In genomic region chr20:63942250-63943006, GRCh38 we compare ENCODE assay signal across 8 cellular contexts. TPM values are rescaled to one million over a fixed set of nuclear protein-coding genes. Genes with fewer than 3 reads are reported as not detected.
A peak's percentile ranks its signal among the peaks of the same experiment; 100 is the strongest.
DNase-seq lines count a peak whose midpoint lies in the region; ATAC-seq and TF ChIP-seq lines count a peak whose summit lies in the region.

No MANE protein-coding gene starts in this region.

- H3K27ac Mint-ChIP-seq in CD4-positive, alpha-beta T cell: peak overlapping the region; percentile 80
- no peak overlapping the region for H3K27ac Mint-ChIP-seq in activated T-helper 2 cell treated with anti-CD3 and anti-CD28 coated beads, Interferon-gamma antibody, Interleukin-2, Interleukin-4, amounts not matched to agents 10 μg/mL and 5 μg/mL and 100 μg/mL, durations not matched to agents 14 hours and 24 hours and 36 hours

- no peaks in the 10 kb centered on the region for H3K27me3 ChIP-seq in CD4-positive, alpha-beta T cell (ENCODE audit: control insufficient read depth, insufficient read depth, low read length)
- H3K27me3 ChIP-seq in IMR-90 (ENCODE audit: control insufficient read depth, insufficient read depth, low read length) (no peaks in the 10 kb centered on the region), iPS-15b (ENCODE audit: control insufficient read depth, insufficient read depth, low read length) (no peaks in the 10 kb centered on the region), thymus (ENCODE audit: control insufficient read depth, insufficient read depth) (no peaks in the 10 kb centered on the region)

- dilution Hi-C loops in IMR-90 (cut with HindIII; ENCODE audit: low sequenced_read_pairs, unreplicated experiment): no loop called here

- DNase-seq in CD4-positive, alpha-beta T cell: peak in 5 of 10 experiments; percentile 25 to 59 (median 39)
- DNase-seq in IMR-90 (peak; percentile 4), NCI-H345 treated with DMSO at 0.1 percent for 48 hours (lab: John Stamatoyannopoulos, UW; ENCODE audit: unreplicated experiment) (no peak), NCI-H1694 treated with DMSO at 0.1 percent for 48 hours (lab: John Stamatoyannopoulos, UW) (no peak)
- DNase-seq in activated T-helper 2 cell treated with anti-CD3 and anti-CD28 coated beads, Interferon-gamma antibody, Interleukin-2, Interleukin-4, amounts not matched to agents 10 μg/mL and 5 μg/mL and 100 μg/mL, durations not matched to agents 14 hours and 24 hours and 36 hours (ENCODE audit: low spot score): peak; percentile 54

- H3K9me1 ChIP-seq in IMR-90 (ENCODE audit: insufficient read depth, low read length): peaks cover 4% of the 10 kb centered on the region; the same call in 1 of the 2 replicates

- H3K23ac ChIP-seq in IMR-90 (ENCODE audit: low read depth, low read length): no peak overlapping the region

- H3K4me1 ChIP-seq in IMR-90 (ENCODE audit: control insufficient read depth, insufficient read depth, low read length) (no peaks in the 10 kb centered on the region), iPS-15b (ENCODE audit: control insufficient read depth, insufficient read depth, low read length) (no peaks in the 10 kb centered on the region), thymus (ENCODE audit: control insufficient read depth, insufficient read depth, low read length) (peaks cover 4% of the 10 kb centered on the region)

- no peak overlapping the region for H3K18ac ChIP-seq in IMR-90 (ENCODE audit: low read depth, low read length)

- no TSS peak for BruUV-seq in IMR-90 (replicated peaks; lab: Mats Ljungman, UMichigan)

- no peak overlapping the region for H3K56ac ChIP-seq in IMR-90 (ENCODE audit: extremely low read depth, insufficient read depth, low read length)

- no peak overlapping the region for H2BK15ac ChIP-seq in IMR-90 (ENCODE audit: low read depth, low read length)

- H3K4me1 Mint-ChIP-seq in CD4-positive, alpha-beta T cell (ENCODE audit: low read depth): peaks cover 42% of the 10 kb centered on the region
- peaks cover 12% of the 10 kb centered on the region for H3K4me1 Mint-ChIP-seq in activated T-helper 2 cell treated with anti-CD3 and anti-CD28 coated beads, Interferon-gamma antibody, Interleukin-2, Interleukin-4, amounts not matched to agents 10 μg/mL and 5 μg/mL and 100 μg/mL, durations not matched to agents 14 hours and 24 hours and 36 hours (ENCODE audit: low read depth)

- H4K5ac ChIP-seq in IMR-90 (ENCODE audit: low read depth, low read length): no peak overlapping the region

- H3K9ac ChIP-seq in IMR-90 (ENCODE audit: low read depth, low read length): no peak overlapping the region
- H3K9ac ChIP-seq in iPS-15b (ENCODE audit: low read depth, low read length): peak overlapping the region; percentile 1

- peaks cover 18 to 67% of the 10 kb centered on the region in 2 experiments for H3K79me1 ChIP-seq in IMR-90 (ENCODE audit: low read depth in 1 of 2, low read length in 2 of 2)

- peak overlapping the region; percentile 25 for H3K27ac ChIP-seq in CD4-positive, alpha-beta T cell (ENCODE audit: low read depth, low read length)
- H3K27ac ChIP-seq in IMR-90 (ENCODE audit: insufficient read depth, low read length): no peak overlapping the region
- H3K27ac ChIP-seq in thymus (ENCODE audit: low read depth): peak overlapping the region; percentile 82

- 66% methylated on average over 4 of the region's 30 CpGs; no CpG with 5 or more reads in 1 of the 2 experiments for WGBS in IMR-90 (ENCODE audit: extremely low coverage in 2 of 2, insufficient read length in 1 of 2), 2 experiments
- 62% methylated on average over 30 of the region's 30 CpGs for WGBS in thymus

- no peak overlapping the region for H4K91ac ChIP-seq in IMR-90 (ENCODE audit: insufficient read depth, low read depth, low read length)

- no peak for TF ChIP-seq CTCF in CD4-positive, alpha-beta T cell (IDR thresholded peaks at IDR 0.05)
- TF ChIP-seq CTCF in IMR-90 (conservative IDR thresholded peaks at IDR 0.05; ENCODE audit: low read depth, low read length): no peak

- H2AK9ac ChIP-seq in IMR-90 (replicated peaks; ENCODE audit: low read depth, low read length, poor library complexity): peak overlapping the region; percentile 50

- intact Hi-C loops in CD4-positive, alpha-beta T cell (cut with DNase I, micrococcal nuclease): no loop called here
- intact Hi-C loops in IMR-90 (cut with micrococcal nuclease): no loop called here
- intact Hi-C loops in activated T-helper 2 cell treated with anti-CD3 and anti-CD28 coated beads, Interferon-gamma antibody, Interleukin-2, Interleukin-4, amounts not matched to agents 10 μg/mL and 5 μg/mL and 100 μg/mL, durations not matched to agents 14 hours and 24 hours and 36 hours (cut with micrococcal nuclease): no loop called here

- H3K36me3 Mint-ChIP-seq in CD4-positive, alpha-beta T cell (ENCODE audit: low read depth): peaks cover 47% of the 10 kb centered on the region
- H3K36me3 Mint-ChIP-seq in activated T-helper 2 cell treated with anti-CD3 and anti-CD28 coated beads, Interferon-gamma antibody, Interleukin-2, Interleukin-4, amounts not matched to agents 10 μg/mL and 5 μg/mL and 100 μg/mL, durations not matched to agents 14 hours and 24 hours and 36 hours (ENCODE audit: low read depth): peaks cover 20% of the 10 kb centered on the region

- no peak overlapping the region for H3K14ac ChIP-seq in IMR-90 (replicated peaks; ENCODE audit: low read depth, low read length)

- no peak overlapping the region for H3K4me2 ChIP-seq in IMR-90 (ENCODE audit: low read depth, low read length)

- no peak overlapping the region for H2AK5ac ChIP-seq in IMR-90 (ENCODE audit: low read depth, low read length)

- POLR2A ChIA-PET in CD4-positive, alpha-beta T cell (lab: Charles Lee): interaction anchor here (0.9 to 1.9 kb wide), 3 partner anchors 12 to 41 kb away, joined by 3 to 8 read pairs (median 3); partner anchors contain the start of gene UCKL1
- POLR2A ChIA-PET in IMR-90 (lab: Charles Lee; ENCODE audit: unreplicated experiment): no interaction called here

- CTCF ChIA-PET in CD4-positive, alpha-beta T cell (lab: Charles Lee): interaction anchor here (1.6 kb wide), 1 partner anchor 32 kb away, joined by 5 read pairs; no protein-coding TSS in a partner anchor
- CTCF ChIA-PET in IMR-90 (lab: Yijun Ruan, JAX): no interaction called here

- H3K4me3 ChIP-seq in IMR-90 (ENCODE audit: insufficient read depth, low read depth, low read length) (no peak overlapping the region), iPS-15b (ENCODE audit: low read depth, low read length) (peak overlapping the region; percentile 14), thymus (ENCODE audit: low read length) (no peak overlapping the region)

- in situ Hi-C loops in IMR-90 (cut with MboI; ENCODE audit: low sequenced_read_pairs): no loop called here

- peaks cover 56% of the 10 kb centered on the region for H3K36me3 ChIP-seq in IMR-90 (ENCODE audit: control insufficient read depth, insufficient read depth, low read length)
- peaks cover 32% of the 10 kb centered on the region for H3K36me3 ChIP-seq in iPS-15b (ENCODE audit: control insufficient read depth, insufficient read depth, low read length)
- peaks cover 67% of the 10 kb centered on the region for H3K36me3 ChIP-seq in thymus (ENCODE audit: control insufficient read depth, insufficient read depth)

- H4K8ac ChIP-seq in IMR-90 (ENCODE audit: low read depth in 2 of 2, low read length in 2 of 2): no peak overlapping the region

- H3K9me3 ChIP-seq in CD4-positive, alpha-beta T cell (ENCODE audit: control insufficient read depth, low read length): no peaks in the 10 kb centered on the region
- H3K9me3 ChIP-seq in IMR-90 (ENCODE audit: control insufficient read depth, insufficient read depth, low read length): no peaks in the 10 kb centered on the region
- H3K9me3 ChIP-seq in iPS-15b (ENCODE audit: control insufficient read depth, insufficient read depth, low read length): no peaks in the 10 kb centered on the region
- no peaks in the 10 kb centered on the region for H3K9me3 ChIP-seq in thymus (ENCODE audit: control insufficient read depth)

- H3K4ac ChIP-seq in IMR-90 (ENCODE audit: low read depth, low read length): no peak overlapping the region

- TF ChIP-seq RAD21 in IMR-90 (IDR thresholded peaks at IDR 0.05; ENCODE audit: low read length): no peak

- no peak overlapping the region for H2BK5ac ChIP-seq in IMR-90 (ENCODE audit: low read depth, low read length, poor library complexity, severe bottlenecking)

- peak overlapping the region; percentile 56 for H3K4me3 Mint-ChIP-seq in CD4-positive, alpha-beta T cell
- H3K4me3 Mint-ChIP-seq in activated T-helper 2 cell treated with anti-CD3 and anti-CD28 coated beads, Interferon-gamma antibody, Interleukin-2, Interleukin-4, amounts not matched to agents 10 μg/mL and 5 μg/mL and 100 μg/mL, durations not matched to agents 14 hours and 24 hours and 36 hours (ENCODE audit: low read depth): no peak overlapping the region

- H4K20me1 ChIP-seq in IMR-90 (ENCODE audit: insufficient read depth, low read length): peaks cover 81% of the 10 kb centered on the region

- H2BK120ac ChIP-seq in IMR-90 (ENCODE audit: low read depth, low read length): no peak overlapping the region

- peak overlapping the region; percentile 51 for H2AFZ ChIP-seq in IMR-90 (replicated peaks; ENCODE audit: low read length, poor library complexity)

- H3K27me3 Mint-ChIP-seq in CD4-positive, alpha-beta T cell: no peaks in the 10 kb centered on the region
- H3K27me3 Mint-ChIP-seq in activated T-helper 2 cell treated with anti-CD3 and anti-CD28 coated beads, Interferon-gamma antibody, Interleukin-2, Interleukin-4, amounts not matched to agents 10 μg/mL and 5 μg/mL and 100 μg/mL, durations not matched to agents 14 hours and 24 hours and 36 hours (ENCODE audit: low read depth): no peaks in the 10 kb centered on the region

- peak; percentile 11 for ATAC-seq in CD4-positive, alpha-beta T cell (ENCODE audit: poor library complexity)
- no peak for ATAC-seq in IMR-90 (ENCODE audit: low read depth)
- no peak for ATAC-seq in HG03196 (IDR thresholded peaks at IDR 0.05; ENCODE audit: unreplicated experiment)

- H2BK20ac ChIP-seq in IMR-90 (ENCODE audit: low read depth, low read length): no peak overlapping the region

- H3K9me3 Mint-ChIP-seq in CD4-positive, alpha-beta T cell: no peaks in the 10 kb centered on the region
- no peaks in the 10 kb centered on the region for H3K9me3 Mint-ChIP-seq in activated T-helper 2 cell treated with anti-CD3 and anti-CD28 coated beads, Interferon-gamma antibody, Interleukin-2, Interleukin-4, amounts not matched to agents 10 μg/mL and 5 μg/mL and 100 μg/mL, durations not matched to agents 14 hours and 24 hours and 36 hours

- TF ChIP-seq POLR2A in IMR-90 (IDR thresholded peaks at IDR 0.05; ENCODE audit: low read depth, low read length): no peak

RNA-seq across cellular contexts. Expression of gene UCKL1, which starts 13.8 kb away (rescaled TPM):
- total RNA-seq in CD4-positive, alpha-beta T cell: 10 to 100 TPM; 41.3 to 46.1 TPM
- 16.7 and 18.3 TPM in 2 replicates for total RNA-seq in IMR-90 (2012; rRNA removed)
- polyA plus RNA-seq in IMR-90 (2012; rRNA removed) (54.7 and 58.6 TPM in 2 replicates), thymus (51.8 TPM)
- 19.8 and 55.6 TPM in 2 replicates for polyA plus RNA-seq in IMR-90 (2012; cell fraction: cytosol; rRNA removed)
- 178 and 412 TPM in 2 replicates for polyA plus RNA-seq in IMR-90 (2012; cell fraction: nucleus; rRNA removed; ENCODE audit: low replicate concordance)
- 48.7 and 51.2 TPM in 2 replicates for total RNA-seq in activated T-helper 2 cell treated with anti-CD3 and anti-CD28 coated beads, Interferon-gamma antibody, Interleukin-2, Interleukin-4, amounts not matched to agents 10 μg/mL and 5 μg/mL and 100 μg/mL, durations not matched to agents 14 hours and 24 hours and 36 hours

RNA-seq across cellular contexts. Expression of gene ZNF512B, which starts 27.3 kb away (rescaled TPM):
- 10 to 100 TPM; 22.0 to 23.3 TPM for total RNA-seq in CD4-positive, alpha-beta T cell
- 6.4 and 6.5 TPM in 2 replicates for total RNA-seq in IMR-90 (2012; rRNA removed)
- 15.6 and 15.9 TPM in 2 replicates for polyA plus RNA-seq in IMR-90 (2012; rRNA removed)
- polyA plus RNA-seq in IMR-90 (2012; cell fraction: cytosol; rRNA removed): 7.2 and 13.4 TPM in 2 replicates
- 50.2 and 83.0 TPM in 2 replicates for polyA plus RNA-seq in IMR-90 (2012; cell fraction: nucleus; rRNA removed; ENCODE audit: low replicate concordance)
- total RNA-seq in activated T-helper 2 cell treated with anti-CD3 and anti-CD28 coated beads, Interferon-gamma antibody, Interleukin-2, Interleukin-4, amounts not matched to agents 10 μg/mL and 5 μg/mL and 100 μg/mL, durations not matched to agents 14 hours and 24 hours and 36 hours: 26.2 and 27.0 TPM in 2 replicates
- 13.4 TPM for polyA plus RNA-seq in thymus

RNA-seq across cellular contexts. Expression of gene SAMD10, which starts 37.0 kb away (rescaled TPM):
- 10 to 100 TPM; 12.0 to 12.1 TPM for total RNA-seq in CD4-positive, alpha-beta T cell
- 0.54 and 0.56 TPM in 2 replicates for total RNA-seq in IMR-90 (2012; rRNA removed)
- polyA plus RNA-seq in IMR-90 (2012; rRNA removed): 4.0 and 4.1 TPM in 2 replicates
- polyA plus RNA-seq in IMR-90 (2012; cell fraction: cytosol; rRNA removed): 3.9 and 4.6 TPM in 2 replicates
- polyA plus RNA-seq in IMR-90 (2012; cell fraction: nucleus; rRNA removed; ENCODE audit: low replicate concordance): 14.1 and 23.9 TPM in 2 replicates
- total RNA-seq in activated T-helper 2 cell treated with anti-CD3 and anti-CD28 coated beads, Interferon-gamma antibody, Interleukin-2, Interleukin-4, amounts not matched to agents 10 μg/mL and 5 μg/mL and 100 μg/mL, durations not matched to agents 14 hours and 24 hours and 36 hours: 23.4 and 25.3 TPM in 2 replicates
- 10.5 TPM for polyA plus RNA-seq in thymus

RNA-seq across cellular contexts. Expression of gene PRPF6, which starts 38.5 kb away (rescaled TPM):
- 10 to 100 TPM; 50.6 to 51.3 TPM for total RNA-seq in CD4-positive, alpha-beta T cell
- 68.6 and 71.3 TPM in 2 replicates for total RNA-seq in IMR-90 (2012; rRNA removed)
- polyA plus RNA-seq in IMR-90 (2012; rRNA removed): 38.5 and 43.5 TPM in 2 replicates
- 32.3 and 36.0 TPM in 2 replicates for polyA plus RNA-seq in IMR-90 (2012; cell fraction: cytosol; rRNA removed)
- 27.2 and 30.1 TPM in 2 replicates for polyA plus RNA-seq in IMR-90 (2012; cell fraction: nucleus; rRNA removed; ENCODE audit: low replicate concordance)
- 68.9 and 70.3 TPM in 2 replicates for total RNA-seq in activated T-helper 2 cell treated with anti-CD3 and anti-CD28 coated beads, Interferon-gamma antibody, Interleukin-2, Interleukin-4, amounts not matched to agents 10 μg/mL and 5 μg/mL and 100 μg/mL, durations not matched to agents 14 hours and 24 hours and 36 hours
- 56.1 TPM for polyA plus RNA-seq in thymus

RNA-seq across cellular contexts. Expression of gene DNAJC5, which starts 47.5 kb away (rescaled TPM):
- total RNA-seq in CD4-positive, alpha-beta T cell: 10 to 100 TPM; 21.4 to 22.5 TPM
- 45.2 and 46.9 TPM in 2 replicates for total RNA-seq in IMR-90 (2012; rRNA removed)
- polyA plus RNA-seq in IMR-90 (2012; rRNA removed) (35.6 and 36.3 TPM in 2 replicates), thymus (23.3 TPM)
- polyA plus RNA-seq in IMR-90 (2012; cell fraction: cytosol; rRNA removed): 34.5 and 45.2 TPM in 2 replicates
- polyA plus RNA-seq in IMR-90 (2012; cell fraction: nucleus; rRNA removed; ENCODE audit: low replicate concordance): 30.4 and 42.4 TPM in 2 replicates
- total RNA-seq in activated T-helper 2 cell treated with anti-CD3 and anti-CD28 coated beads, Interferon-gamma antibody, Interleukin-2, Interleukin-4, amounts not matched to agents 10 μg/mL and 5 μg/mL and 100 μg/mL, durations not matched to agents 14 hours and 24 hours and 36 hours: 38.1 and 40.0 TPM in 2 replicates

Comparison
In these comparisons a context has a peak if more than half of its experiments do, and no peak if none do; other contexts are left out.
1. DNase-seq: peak in IMR-90 (single experiment) and activated T-helper 2 cell treated with anti-CD3 and anti-CD28 coated beads, Interferon-gamma antibody, Interleukin-2, Interleukin-4, amounts not matched to agents 10 μg/mL and 5 μg/mL and 100 μg/mL, durations not matched to agents 14 hours and 24 hours and 36 hours (single experiment); none in NCI-H345 treated with DMSO at 0.1 percent for 48 hours (single experiment) and NCI-H1694 treated with DMSO at 0.1 percent for 48 hours (single experiment).